In genomic region chr10:77372400-77372799, GRCh38 we compare ENCODE assay signal across 26 cellular contexts.
"Had no signal": no experiment of that assay in that cellular context is flagged by ENCODE, and none has a peak within 500 bp of the region (broad histone marks: within the 10 kb centered on the region; RNA-seq: fewer than 3 reads in every experiment).

No MANE protein-coding gene starts in this region.

- ATAC-seq: activated T-cell treated with anti-CD3 and anti-CD28 coated beads, Interleukin-2, amount 50 U/mL, for 4 hours; heart right ventricle; left lung; natural killer cell; sciatic nerve had no signal

- H3K27ac Mint-ChIP-seq: activated B cell treated with CpG ODN at 0.5 μM for 24 hours; activated naive CD8-positive, alpha-beta T cell treated with anti-CD3 and anti-CD28 coated beads for 36 hours; endodermal cell; mesothelial cell of epicardium; natural killer cell had no signal

- H3K4me1 ChIP-seq: heart right ventricle, left lung, testis, uterus had no signal

- H3K9me3 ChIP-seq: neutrophil, ovary, testis, uterus had no signal

- H3K4me3 ChIP-seq: heart right ventricle, left lung, ovary, smooth muscle cell, testis, uterus had no signal

- H3K9me3 Mint-ChIP-seq: natural killer cell had no signal

- H3K36me3 Mint-ChIP-seq: activated naive CD8-positive, alpha-beta T cell treated with anti-CD3 and anti-CD28 coated beads for 36 hours; natural killer cell had no signal

- H3K4me1 Mint-ChIP-seq: activated B cell treated with CpG ODN at 0.5 μM for 24 hours; activated naive CD8-positive, alpha-beta T cell treated with anti-CD3 and anti-CD28 coated beads for 36 hours; mesothelial cell of epicardium; natural killer cell had no signal

- H3K36me3 ChIP-seq: heart right ventricle, left lung, neutrophil, ovary, uterus had no signal

- H3K27ac ChIP-seq: epithelial cell of prostate, heart right ventricle, left lung, neutrophil, ovary, testis, uterus had no signal

- H3K4me3 Mint-ChIP-seq: activated B cell treated with CpG ODN at 0.5 μM for 24 hours; activated naive CD8-positive, alpha-beta T cell treated with anti-CD3 and anti-CD28 coated beads for 36 hours; activated T-cell treated with anti-CD3 and anti-CD28 coated beads, Interleukin-2, amount 50 U/mL, for 4 hours; endodermal cell; mesothelial cell of epicardium; natural killer cell had no signal

- H3K27me3 ChIP-seq: ovary, testis, uterus had no signal

- H3K4me2 ChIP-seq: smooth muscle cell had no signal

- FAIRE-seq: bronchial epithelial cell, kidney had no signal

- DNase-seq: activated B cell treated with CpG ODN at 0.5 μM for 24 hours; activated CD4-positive, alpha-beta T cell treated with anti-CD3 and anti-CD28 coated beads for 4 hours; activated CD4-positive, alpha-beta T cell treated with anti-CD3 and anti-CD28 coated beads, Interleukin-2, amount 50 U/mL, for 48 hours; activated CD8-positive, alpha-beta memory T cell treated with anti-CD3 and anti-CD28 coated beads, Interleukin-2, amount 50 U/mL, for 48 hours; activated naive CD4-positive, alpha-beta T cell treated with Interleukin-2 at 50 U/mL for 16 hours; activated naive CD8-positive, alpha-beta T cell treated with anti-CD3 and anti-CD28 coated beads for 36 hours; activated T-cell treated with anti-CD3 and anti-CD28 coated beads, Interleukin-2, amount 50 U/mL, for 4 hours; cortex of kidney; endodermal cell; heart right ventricle; kidney; left lung; natural killer cell; ovary; stimulated activated CD4-positive, alpha-beta T cell treated with anti-CD3 and anti-CD28 coated beads, Interleukin-15, amount 100 ng/mL, for 24 hours; stimulated activated naive CD4-positive, alpha-beta T cell; T1000; testis; trophoblast cell; uterus had no signal
